ENCODE assay signal across 12 cellular contexts in genomic region chr5:176553260-176554085, GRCh38. TPM values are rescaled to one million over a fixed set of nuclear protein-coding genes. Genes with fewer than 3 reads are reported as not detected.
DNase-seq lines count a peak whose midpoint lies in the region; ATAC-seq and TF ChIP-seq lines count a peak whose summit lies in the region.
"Had no signal": no experiment of that assay in that cellular context is flagged by ENCODE, and none has a peak within 500 bp of the region (broad histone marks: within the 10 kb centered on the region; RNA-seq: fewer than 3 reads in every experiment).

No MANE protein-coding gene starts in this region.

- CTCF ChIA-PET in activated B cell treated with CpG ODN at 0.5 μM for 24 hours (lab: Charles Lee): no interaction called here

- POLR2A ChIA-PET in activated B cell treated with CpG ODN at 0.5 μM for 24 hours (lab: Charles Lee): no interaction called here

- H3K36me3 Mint-ChIP-seq in activated B cell treated with CpG ODN at 0.5 μM for 24 hours (ENCODE audit: low read depth): no peaks in the 10 kb centered on the region

- no peak for TF ChIP-seq CTCF in activated B cell treated with CpG ODN at 0.5 μM for 24 hours (IDR thresholded peaks at IDR 0.05)

- ATAC-seq in activated B cell treated with CpG ODN at 0.5 μM for 24 hours (ENCODE audit: low read depth): no peak
- ATAC-seq in GM21515 (IDR thresholded peaks at IDR 0.05; ENCODE audit: unreplicated experiment): no peak
- ATAC-seq: lower lobe of right lung had no signal

- peaks cover 12% of the 10 kb centered on the region for H3K4me1 Mint-ChIP-seq in activated B cell treated with CpG ODN at 0.5 μM for 24 hours

- H3K27ac Mint-ChIP-seq in activated B cell treated with CpG ODN at 0.5 μM for 24 hours: peak overlapping the region; percentile 4

- no peaks in the 10 kb centered on the region for H3K9me3 Mint-ChIP-seq in activated B cell treated with CpG ODN at 0.5 μM for 24 hours

- peaks cover 6% of the 10 kb centered on the region for H3K27me3 Mint-ChIP-seq in activated B cell treated with CpG ODN at 0.5 μM for 24 hours

- in situ Hi-C loops in Caki2 (cut with HindIII; ENCODE audit: low pct_unique_long_range_greater_than_20kb, low sequenced_read_pairs): no loop called here

- H3K4me3 Mint-ChIP-seq in activated B cell treated with CpG ODN at 0.5 μM for 24 hours: no peak overlapping the region

- intact Hi-C loops in activated B cell treated with CpG ODN at 0.5 μM for 24 hours (cut with micrococcal nuclease): no loop called here

- DNase-seq in NCI-H1417 (lab: John Stamatoyannopoulos, UW) (peak in 2 of 3 experiments; percentile 32 to 65), NCI-H1417 treated with DMSO at 0.1 percent for 48 hours (lab: John Stamatoyannopoulos, UW) (no peak), Caki2 (ENCODE audit: low read depth) (peak; percentile 86), activated B cell treated with CpG ODN at 0.5 μM for 24 hours (no peak), mucosa of gallbladder (ENCODE audit: low spot score) (peak; percentile 56), NCI-H1092 (lab: John Stamatoyannopoulos, UW) (no peak), NCI-H1436 treated with DMSO at 0.1 percent for 48 hours (lab: John Stamatoyannopoulos, UW) (no peak)
- DNase-seq: hippocampal formation; lower lobe of right lung; stimulated activated CD4-positive, alpha-beta T cell treated with anti-CD3 and anti-CD28 coated beads, Interleukin-4, amount 100 ng/mL, for 4 hours had no signal

RNA-seq across cellular contexts. Expression of gene CDHR2, which starts 4.3 kb away (rescaled TPM):
- 0.23 and 1.2 TPM in 2 replicates for total RNA-seq in Caki2 (2014; rRNA removed; shearing (Covaris generic); ENCODE audit: low replicate concordance)
- total RNA-seq in activated B cell treated with CpG ODN at 0.5 μM for 24 hours (0.31 and 0.42 TPM in 2 replicates), mucosa of gallbladder (65.7 TPM)
- total RNA-seq: ascending aorta had no signal

RNA-seq across cellular contexts. Expression of gene RNF44, which starts 16.3 kb away (rescaled TPM):
- total RNA-seq in Caki2 (2014; rRNA removed; shearing (Covaris generic); ENCODE audit: low replicate concordance): 2.0 and 18.7 TPM in 2 replicates
- 78.6 and 96.5 TPM in 2 replicates for total RNA-seq in activated B cell treated with CpG ODN at 0.5 μM for 24 hours
- total RNA-seq in mucosa of gallbladder: 74.9 TPM

RNA-seq across cellular contexts. Expression of gene GPRIN1, which starts 56.5 kb away (rescaled TPM):
- total RNA-seq in Caki2 (2014; rRNA removed; shearing (Covaris generic); ENCODE audit: low replicate concordance): 30.1 and 36.8 TPM in 2 replicates
- total RNA-seq in activated B cell treated with CpG ODN at 0.5 μM for 24 hours (2.8 and 3.2 TPM in 2 replicates), mucosa of gallbladder (1.1 TPM)
- total RNA-seq: ascending aorta had no signal

Comparison
In these comparisons a context has a peak if more than half of its experiments do, and no peak if none do; other contexts are left out.
1. DNase-seq: peak in NCI-H1417 (2 of 3), Caki2 (single experiment) and mucosa of gallbladder (single experiment); none in NCI-H1417 treated with DMSO at 0.1 percent for 48 hours (single experiment), activated B cell treated with CpG ODN at 0.5 μM for 24 hours (single experiment), NCI-H1092 (single experiment) and NCI-H1436 treated with DMSO at 0.1 percent for 48 hours (single experiment).
2. RNA of gene CDHR2, which starts 4.3 kb away (total RNA-seq): 65.7 TPM in mucosa of gallbladder (single experiment); 0.23 to 1.2 TPM in Caki2 and 0.31 to 0.42 TPM in activated B cell treated with CpG ODN at 0.5 μM for 24 hours; every median in the first group is over 10 times any median in the second.